In genomic region chr3:122005033-122005565, GRCh38 we compare ENCODE assay signal across 14 cellular contexts. TPM values are rescaled to one million over a fixed set of nuclear protein-coding genes. Genes with fewer than 3 reads are reported as not detected.
A peak's percentile ranks its signal among the peaks of the same experiment; 100 is the strongest.
DNase-seq lines count a peak whose midpoint lies in the region; ATAC-seq and TF ChIP-seq lines count a peak whose summit lies in the region.
"Had no signal": no experiment of that assay in that cellular context is flagged by ENCODE, and none has a peak within 500 bp of the region (broad histone marks: within the 10 kb centered on the region; RNA-seq: fewer than 3 reads in every experiment).

No MANE protein-coding gene starts in this region.

- no peaks in the 10 kb centered on the region for H3K36me3 Mint-ChIP-seq in activated naive CD8-positive, alpha-beta T cell treated with anti-CD3 and anti-CD28 coated beads, Interleukin-2, amount 50 U/mL, for 24 hours (ENCODE audit: low read depth)
- no peaks in the 10 kb centered on the region for H3K36me3 Mint-ChIP-seq in activated naive CD8-positive, alpha-beta T cell treated with anti-CD3 and anti-CD28 coated beads for 36 hours
- peaks cover 0 to 8% of the 10 kb centered on the region in 2 donors for H3K36me3 Mint-ChIP-seq in stimulated activated naive B cell treated with anti-CD40 and anti-IgM and Interleukin-4, amounts not matched to agents 10 μg/mL and 1 μg/mL and 100 μg/mL, for 72 hours
- H3K36me3 Mint-ChIP-seq: brain had no signal

- peaks cover 19% of the 10 kb centered on the region for H3K27me3 Mint-ChIP-seq in activated naive CD8-positive, alpha-beta T cell treated with anti-CD3 and anti-CD28 coated beads, Interleukin-2, amount 50 U/mL, for 24 hours
- peaks cover 35% of the 10 kb centered on the region for H3K27me3 Mint-ChIP-seq in activated naive CD8-positive, alpha-beta T cell treated with anti-CD3 and anti-CD28 coated beads for 36 hours
- no peaks in the 10 kb centered on the region for H3K27me3 Mint-ChIP-seq in stimulated activated naive B cell treated with anti-CD40 and anti-IgM and Interleukin-4, amounts not matched to agents 10 μg/mL and 1 μg/mL and 100 μg/mL, for 72 hours

- no peaks in the 10 kb centered on the region for H3K9me3 Mint-ChIP-seq in activated naive CD8-positive, alpha-beta T cell treated with anti-CD3 and anti-CD28 coated beads, Interleukin-2, amount 50 U/mL, for 24 hours
- no peaks in the 10 kb centered on the region for H3K9me3 Mint-ChIP-seq in activated naive CD8-positive, alpha-beta T cell treated with anti-CD3 and anti-CD28 coated beads for 36 hours
- H3K9me3 Mint-ChIP-seq in stimulated activated naive B cell treated with anti-CD40 and anti-IgM and Interleukin-4, amounts not matched to agents 10 μg/mL and 1 μg/mL and 100 μg/mL, for 72 hours: no peaks in the 10 kb centered on the region
- H3K9me3 Mint-ChIP-seq: brain had no signal

- H3K27ac Mint-ChIP-seq in activated naive CD8-positive, alpha-beta T cell treated with anti-CD3 and anti-CD28 coated beads, Interleukin-2, amount 50 U/mL, for 24 hours: no peak overlapping the region
- H3K27ac Mint-ChIP-seq in activated naive CD8-positive, alpha-beta T cell treated with anti-CD3 and anti-CD28 coated beads for 36 hours: no peak overlapping the region
- peak overlapping the region; percentile 89 for H3K27ac Mint-ChIP-seq in stimulated activated naive B cell treated with anti-CD40 and anti-IgM and Interleukin-4, amounts not matched to agents 10 μg/mL and 1 μg/mL and 100 μg/mL, for 72 hours
- H3K27ac Mint-ChIP-seq: brain had no signal

- no peak for ATAC-seq in activated naive CD8-positive, alpha-beta T cell treated with anti-CD3 and anti-CD28 coated beads, Interleukin-2, amount 50 U/mL, for 24 hours
- ATAC-seq in HG02571 (IDR thresholded peaks at IDR 0.05; ENCODE audit: unreplicated experiment): peak; percentile 40
- peak; percentile 53 to 63 for ATAC-seq in stimulated activated naive B cell treated with anti-CD40 and anti-IgM and Interleukin-4, amounts not matched to agents 10 μg/mL and 1 μg/mL and 100 μg/mL, for 72 hours (replicated peaks)

- H3K4me1 Mint-ChIP-seq in activated naive CD8-positive, alpha-beta T cell treated with anti-CD3 and anti-CD28 coated beads, Interleukin-2, amount 50 U/mL, for 24 hours: peaks cover 26% of the 10 kb centered on the region
- H3K4me1 Mint-ChIP-seq in activated naive CD8-positive, alpha-beta T cell treated with anti-CD3 and anti-CD28 coated beads for 36 hours: peaks cover 12% of the 10 kb centered on the region
- H3K4me1 Mint-ChIP-seq in stimulated activated naive B cell treated with anti-CD40 and anti-IgM and Interleukin-4, amounts not matched to agents 10 μg/mL and 1 μg/mL and 100 μg/mL, for 72 hours: peaks cover 55 to 66% of the 10 kb centered on the region in 2 donors
- H3K4me1 Mint-ChIP-seq: brain had no signal

- no peak overlapping the region for H3K4me3 Mint-ChIP-seq in activated naive CD8-positive, alpha-beta T cell treated with anti-CD3 and anti-CD28 coated beads, Interleukin-2, amount 50 U/mL, for 24 hours
- no peak overlapping the region for H3K4me3 Mint-ChIP-seq in activated naive CD8-positive, alpha-beta T cell treated with anti-CD3 and anti-CD28 coated beads for 36 hours
- peak overlapping the region; percentile 12 to 47 for H3K4me3 Mint-ChIP-seq in stimulated activated naive B cell treated with anti-CD40 and anti-IgM and Interleukin-4, amounts not matched to agents 10 μg/mL and 1 μg/mL and 100 μg/mL, for 72 hours
- H3K4me3 Mint-ChIP-seq: brain had no signal

- H3K4me3 ChIP-seq in coronary artery: no peak overlapping the region

- no peak overlapping the region for H3K27ac ChIP-seq in coronary artery

- no peak for TF ChIP-seq CTCF in coronary artery (IDR thresholded peaks at IDR 0.05)

- DNase-seq in activated naive CD8-positive, alpha-beta T cell treated with anti-CD3 and anti-CD28 coated beads, Interleukin-2, amount 50 U/mL, for 24 hours: peak; percentile 28
- no peak for DNase-seq in activated naive CD8-positive, alpha-beta T cell treated with anti-CD3 and anti-CD28 coated beads for 36 hours
- peak; percentile 67 for DNase-seq in OCI-M1 (lab: John Stamatoyannopoulos, UW)
- peak; percentile 47 for DNase-seq in stimulated activated naive B cell treated with anti-CD40 and anti-IgM and Interleukin-4, amounts not matched to agents 10 μg/mL and 1 μg/mL and 100 μg/mL, for 72 hours
- DNase-seq in coronary artery (ENCODE audit: low spot score): no peak
- DNase-seq in HUDEP-2 (lab: John Stamatoyannopoulos, UW; ENCODE audit: unreplicated experiment in 76 of 76): no peak
- no peak for DNase-seq in activated CD8-positive, alpha-beta memory T cell treated with anti-CD3 and anti-CD28 coated beads for 24 hours
- DNase-seq: activated CD4-positive, CD25-positive, alpha-beta regulatory T cell treated with anti-CD3 and anti-CD28 coated beads, Interleukin-2, amount 50 U/mL, for 72 hours; C1 segment of cervical spinal cord; hypothalamus; nucleus accumbens had no signal

RNA-seq across cellular contexts. Expression of gene ILDR1, which starts 16.9 kb away (rescaled TPM):
- not detected for total RNA-seq in activated naive CD8-positive, alpha-beta T cell treated with anti-CD3 and anti-CD28 coated beads for 36 hours

RNA-seq across cellular contexts. Expression of gene CD86, which starts 50.1 kb away (rescaled TPM):
- under 1 TPM; 0.08 to 0.12 TPM for total RNA-seq in activated naive CD8-positive, alpha-beta T cell treated with anti-CD3 and anti-CD28 coated beads for 36 hours
- total RNA-seq: NCI-H460 had no signal

Comparison
In these comparisons a context has a peak if more than half of its experiments do, and no peak if none do; other contexts are left out.
1. DNase-seq: peak in activated naive CD8-positive, alpha-beta T cell treated with anti-CD3 and anti-CD28 coated beads, Interleukin-2, amount 50 U/mL, for 24 hours (single experiment), OCI-M1 (single experiment) and stimulated activated naive B cell treated with anti-CD40 and anti-IgM and Interleukin-4, amounts not matched to agents 10 μg/mL and 1 μg/mL and 100 μg/mL, for 72 hours (single experiment); none in activated naive CD8-positive, alpha-beta T cell treated with anti-CD3 and anti-CD28 coated beads for 36 hours (single experiment), coronary artery (single experiment), HUDEP-2 (0 of 76) and activated CD8-positive, alpha-beta memory T cell treated with anti-CD3 and anti-CD28 coated beads for 24 hours (single experiment).
2. H3K4me3 Mint-ChIP-seq: peak in stimulated activated naive B cell treated with anti-CD40 and anti-IgM and Interleukin-4, amounts not matched to agents 10 μg/mL and 1 μg/mL and 100 μg/mL, for 72 hours (2 of 2); none in activated naive CD8-positive, alpha-beta T cell treated with anti-CD3 and anti-CD28 coated beads, Interleukin-2, amount 50 U/mL, for 24 hours (single experiment) and activated naive CD8-positive, alpha-beta T cell treated with anti-CD3 and anti-CD28 coated beads for 36 hours (single experiment).